19 cellular contexts compared by ENCODE assay signal in genomic region chr20:47668313-47669156, GRCh38.
A peak's percentile ranks its signal among the peaks of the same experiment; 100 is the strongest.
DNase-seq lines count a peak whose midpoint lies in the region; ATAC-seq, FAIRE-seq and TF ChIP-seq lines count a peak whose summit lies in the region.
"Had no signal": no experiment of that assay in that cellular context is flagged by ENCODE, and none has a peak within 500 bp of the region (broad histone marks: within the 10 kb centered on the region; RNA-seq: fewer than 3 reads in every experiment).

No MANE protein-coding gene starts in this region.

- peak overlapping the region; percentile 77 for H3K23ac ChIP-seq in neuronal stem cell (ENCODE audit: low read depth, low read length, poor library complexity)

- no peaks in the 10 kb centered on the region for H3K9me3 ChIP-seq in BLaER1
- no peaks in the 10 kb centered on the region for H3K9me3 ChIP-seq in GM12878 (replicated peaks; ENCODE audit: control insufficient read depth, insufficient read depth, low read length)
- H3K9me3 ChIP-seq in neuronal stem cell (replicated peaks in 1 of 2; ENCODE audit: control insufficient read depth in 2 of 2, insufficient read depth in 1 of 2, low read depth in 1 of 2, low read length in 2 of 2) = no peaks in the 10 kb centered on the region
- H3K9me3 ChIP-seq in naive thymus-derived CD4-positive, alpha-beta T cell (ENCODE audit: control insufficient read depth in 2 of 3, low read length in 3 of 3) = no peaks in the 10 kb centered on the region
- H3K9me3 ChIP-seq: HAP-1 had no signal

- H4K8ac ChIP-seq in neuronal stem cell (ENCODE audit: low read depth, low read length) = no peak overlapping the region

- no peaks in the 10 kb centered on the region for H3K79me2 ChIP-seq in GM12878 (ENCODE audit: control insufficient read depth, insufficient read depth, low read length)

- H3K4me3 Mint-ChIP-seq in HFFc6 = no peak overlapping the region
- H3K4me3 Mint-ChIP-seq in naive thymus-derived CD4-positive, alpha-beta T cell = peak overlapping the region in 1 of 10 donors; percentile 29
- H3K4me3 Mint-ChIP-seq: B cell had no signal

- POLR2A ChIA-PET in GM12878 (lab: Charles Lee) = no interaction called here
- POLR2A ChIA-PET in naive thymus-derived CD4-positive, alpha-beta T cell (lab: Charles Lee) = interaction anchor here (0.6 kb wide), 1 partner anchor 417 kb away, joined by 5 read pairs; no protein-coding TSS in a partner anchor

- H3K36me3 ChIP-seq in BLaER1 = no peaks in the 10 kb centered on the region
- H3K36me3 ChIP-seq in GM12878 (ENCODE audit: control insufficient read depth in 2 of 2, insufficient read depth in 2 of 2, low read length in 1 of 2) = peaks cover under 1 to 1% of the 10 kb centered on the region in 2 experiments; a peak in 1 of 4 replicates
- peaks cover 6 to 27% of the 10 kb centered on the region in 2 donors for H3K36me3 ChIP-seq in neuronal stem cell (replicated peaks in 1 of 2; ENCODE audit: control insufficient read depth in 2 of 2, insufficient read depth in 2 of 2, low read length in 2 of 2)
- no peaks in the 10 kb centered on the region for H3K36me3 ChIP-seq in naive thymus-derived CD4-positive, alpha-beta T cell (ENCODE audit: control insufficient read depth in 2 of 3, insufficient read depth in 3 of 3, low read length in 3 of 3)
- H3K36me3 ChIP-seq: HAP-1 had no signal

- no peak for TF ChIP-seq EP300 in GM12878 (IDR thresholded peaks at IDR 0.05; ENCODE audit: borderline replicate concordance in 1 of 2, control insufficient read depth in 1 of 2, low read depth in 2 of 2, low read length in 2 of 2)

- no peak overlapping the region for H2BK120ac ChIP-seq in neuronal stem cell (ENCODE audit: low read depth, low read length)

- peak overlapping the region; percentile 40 for H2AK5ac ChIP-seq in neuronal stem cell (ENCODE audit: low read depth, low read length)

- H3K36me3 Mint-ChIP-seq in HFFc6 (ENCODE audit: low read depth) = no peaks in the 10 kb centered on the region
- no peaks in the 10 kb centered on the region for H3K36me3 Mint-ChIP-seq in naive thymus-derived CD4-positive, alpha-beta T cell

- H3K4ac ChIP-seq in neuronal stem cell (ENCODE audit: low read length) = no peak overlapping the region

- peak; percentile 5; the same call in 2 of the 3 replicates for ATAC-seq in GM12878
- no peak for ATAC-seq in naive thymus-derived CD4-positive, alpha-beta T cell
- no peak for ATAC-seq in GM21737 (IDR thresholded peaks at IDR 0.05; ENCODE audit: unreplicated experiment)
- ATAC-seq: SK-N-SH treated with all-trans-retinoic acid at 6 μM for 48 hours had no signal

- peak overlapping the region; percentile 50 for H3K4me2 ChIP-seq in BLaER1
- no peak overlapping the region for H3K4me2 ChIP-seq in GM12878 (ENCODE audit: control insufficient read depth, insufficient read depth)
- no peak overlapping the region for H3K4me2 ChIP-seq in neuronal stem cell (ENCODE audit: insufficient read depth, low read length, poor library complexity, severe bottlenecking)

- RAD21 ChIA-PET in GM12878 (lab: Charles Lee; ENCODE audit: unreplicated experiment) = interaction anchor here (0.6 to 1.1 kb wide), 2 partner anchors 467 to 729 kb away, joined by 4 to 5 read pairs; no protein-coding TSS in a partner anchor

- TF ChIP-seq RAD21 in GM12878 (IDR thresholded peaks at IDR 0.05; ENCODE audit: insufficient read depth, low read depth, low read length) = no peak

- H3K18ac ChIP-seq in neuronal stem cell (ENCODE audit: low read length) = no peak overlapping the region

- H3K9me3 Mint-ChIP-seq in HFFc6 = no peaks in the 10 kb centered on the region
- peaks cover 0 to 4% (median 0%) of the 10 kb centered on the region in 11 donors for H3K9me3 Mint-ChIP-seq in naive thymus-derived CD4-positive, alpha-beta T cell

- peak overlapping the region; percentile 67 for H2BK5ac ChIP-seq in neuronal stem cell (ENCODE audit: low read length)

- H3K79me1 ChIP-seq in neuronal stem cell (ENCODE audit: low read depth, low read length) = no peaks in the 10 kb centered on the region

- no peak overlapping the region for H4K91ac ChIP-seq in neuronal stem cell (ENCODE audit: low read depth, low read length, poor library complexity)

- H3K27ac Mint-ChIP-seq in HFFc6 = peak overlapping the region; percentile 1; the same call in 1 of the 2 replicates
- peak overlapping the region in 4 of 9 donors; percentile 22 to 58 (median 40) for H3K27ac Mint-ChIP-seq in naive thymus-derived CD4-positive, alpha-beta T cell
- H3K27ac Mint-ChIP-seq: B cell had no signal

- no peak overlapping the region for H3K9ac ChIP-seq in BLaER1
- no peak overlapping the region for H3K9ac ChIP-seq in GM12878 (ENCODE audit: control insufficient read depth, insufficient read depth, low read length)
- H3K9ac ChIP-seq in neuronal stem cell (ENCODE audit: low read depth, low read length, poor library complexity) = peak overlapping the region; percentile 30

- H4K20me1 ChIP-seq in BLaER1 (no peaks in the 10 kb centered on the region), GM12878 (ENCODE audit: control insufficient read depth, insufficient read depth) (no peaks in the 10 kb centered on the region)

- H2BK15ac ChIP-seq in neuronal stem cell (ENCODE audit: low read length) = no peak overlapping the region

- WGBS in GM12878 (ENCODE audit: insufficient coverage, insufficient replicate concordance, low lambda C conversion rate, missing lambda C conversion rate) = 63% methylated on average over 22 of the region's 23 CpGs
- WGBS in neuronal stem cell (ENCODE audit: extremely low coverage in 2 of 2, insufficient read length in 2 of 2, insufficient replicate concordance in 1 of 2), 2 donors = no CpG with 5 or more reads among the region's 23 CpGs

- peaks cover 33% of the 10 kb centered on the region for H3K4me1 ChIP-seq in BLaER1
- H3K4me1 ChIP-seq in GM12878 (ENCODE audit: control insufficient read depth, insufficient read depth, low read length) = no peaks in the 10 kb centered on the region
- H3K4me1 ChIP-seq in neuronal stem cell (ENCODE audit: control insufficient read depth in 2 of 2, insufficient read depth in 1 of 2, low read depth in 1 of 2, low read length in 2 of 2) = peaks cover 4 to 12% of the 10 kb centered on the region in 2 donors
- no peaks in the 10 kb centered on the region for H3K4me1 ChIP-seq in naive thymus-derived CD4-positive, alpha-beta T cell (ENCODE audit: control insufficient read depth in 2 of 2, insufficient read depth in 2 of 2, low read length in 2 of 2)
- H3K4me1 ChIP-seq: HAP-1 had no signal

- TF ChIP-seq CTCF in HFFc6 (IDR thresholded peaks at IDR 0.05) (no peak), GM12878 (IDR thresholded peaks at IDR 0.05 in 2 of 3, conservative IDR thresholded peaks at IDR 0.05 in 1 of 3; ENCODE audit: control insufficient read depth in 2 of 3, extremely low read depth in 1 of 3, insufficient read depth in 1 of 3, low read depth in 3 of 3, low read length in 3 of 3) (no peak)

- no TSS peak for BruUV-seq in GM12878 (replicated peaks; lab: Mats Ljungman, UMichigan)

- SMC1A ChIA-PET in GM12878 (lab: Charles Lee; ENCODE audit: uncharacterized antibody, unreplicated experiment) = no interaction called here

- H3K4me3 ChIP-seq in BLaER1 = no peak overlapping the region
- H3K4me3 ChIP-seq in GM12878 = no peak overlapping the region
- H3K4me3 ChIP-seq in neuronal stem cell (ENCODE audit: low read length in 2 of 2) = no peak overlapping the region
- H3K4me3 ChIP-seq in naive thymus-derived CD4-positive, alpha-beta T cell (ENCODE audit: low read length) = no peak overlapping the region
- H3K4me3 ChIP-seq: HAP-1 had no signal

- H3K4me1 Mint-ChIP-seq in HFFc6 (ENCODE audit: low read depth) = 0 out of 2 replicates have a peak, but pooled peaks cover 7% of the 10 kb centered on the region
- peaks cover 3 to 10% (median 5%) of the 10 kb centered on the region in 7 donors for H3K4me1 Mint-ChIP-seq in naive thymus-derived CD4-positive, alpha-beta T cell

- H3K14ac ChIP-seq in neuronal stem cell (ENCODE audit: low read length) = no peak overlapping the region

- H2AFZ ChIP-seq in GM12878 (ENCODE audit: control insufficient read depth, low read depth, low read length) (no peak overlapping the region), neuronal stem cell (ENCODE audit: low read length) (no peak overlapping the region)

- intact Hi-C loops in GM12878 (cut with micrococcal nuclease; ENCODE audit: unreplicated experiment) = no loop called here
- intact Hi-C loops in naive thymus-derived CD4-positive, alpha-beta T cell (cut with micrococcal nuclease) = no loop called here

- peak; percentile 5; the same call in 1 of the 2 replicates for TF ChIP-seq POLR2A in GM12878 (IDR thresholded peaks at IDR 0.05; ENCODE audit: low read depth, low read length)

- CTCF ChIA-PET in GM12878 (lab: Yijun Ruan, JAX) = interaction anchor here (1.1 kb wide), 1 partner anchor 472 kb away, joined by 3 read pairs; no protein-coding TSS in a partner anchor
- CTCF ChIA-PET in naive thymus-derived CD4-positive, alpha-beta T cell (lab: Charles Lee) = no interaction called here

- peaks cover 25% of the 10 kb centered on the region for H3K27me3 Mint-ChIP-seq in HFFc6 (ENCODE audit: insufficient read depth)
- H3K27me3 Mint-ChIP-seq in naive thymus-derived CD4-positive, alpha-beta T cell = no peaks in the 10 kb centered on the region
- H3K27me3 Mint-ChIP-seq: B cell had no signal

- H3K27ac ChIP-seq in BLaER1 (no peak overlapping the region), GM12878 (ENCODE audit: control insufficient read depth, insufficient read depth) (no peak overlapping the region), neuronal stem cell (replicated peaks; ENCODE audit: low read length) (no peak overlapping the region)
- H3K27ac ChIP-seq in naive thymus-derived CD4-positive, alpha-beta T cell (ENCODE audit: low read depth, low read length) = no peak overlapping the region

- no peak for FAIRE-seq in GM12878 (lab: Jason Lieb, UNC)
- FAIRE-seq: GM18507 had no signal

- in situ Hi-C loops in GM12878 (cut with MboI) = no loop called here

- no peak overlapping the region for H2BK12ac ChIP-seq in neuronal stem cell (ENCODE audit: low read length)

- H3K27me3 ChIP-seq in BLaER1 = no peaks in the 10 kb centered on the region
- no peaks in the 10 kb centered on the region for H3K27me3 ChIP-seq in GM12878 (replicated peaks in 1 of 2; ENCODE audit: control insufficient read depth in 2 of 2, insufficient read depth in 2 of 2, low read length in 1 of 2)
- no peaks in the 10 kb centered on the region for H3K27me3 ChIP-seq in neuronal stem cell (ENCODE audit: control insufficient read depth in 3 of 3, insufficient read depth in 3 of 3, low read depth in 1 of 3, low read length in 3 of 3)
- no peaks in the 10 kb centered on the region for H3K27me3 ChIP-seq in naive thymus-derived CD4-positive, alpha-beta T cell (ENCODE audit: control insufficient read depth in 2 of 2, insufficient read depth in 2 of 2, low read length in 2 of 2)

- no peak for DNase-seq in HFFc6
- DNase-seq in GM12878 (ENCODE audit: low read depth, low spot score) = no peak
- DNase-seq in neuronal stem cell (ENCODE audit: low spot score) = no peak
- no peak for DNase-seq in naive thymus-derived CD4-positive, alpha-beta T cell
- no peak for DNase-seq in HUDEP-2 (lab: John Stamatoyannopoulos, UW; ENCODE audit: unreplicated experiment in 76 of 76)
- no peak for DNase-seq in KG1 (lab: John Stamatoyannopoulos, UW)
- DNase-seq: DMS153, KBM-7, NCI-H1048, NCI-H146, NCI-H2107, NCI-H345, SHP77 had no signal

TF ChIP-seq in GM12878, 131 proteins besides CTCF, POLR2A, EP300 and RAD21 (continues in another document):
- peak; percentile 45; the same call in 1 of the 2 replicates for TF ChIP-seq POLR2AphosphoS5 (IDR thresholded peaks at IDR 0.05; ENCODE audit: low read length)
- TF ChIP-seq NBN (IDR thresholded peaks at IDR 0.05) = no peak
